ENCODE assay signal across 29 cellular contexts in genomic region chr11:72348250-72348649, GRCh38.
DNase-seq lines count a peak whose midpoint lies in the region; ATAC-seq and TF ChIP-seq lines count a peak whose summit lies in the region.
"Had no signal": no experiment of that assay in that cellular context is flagged by ENCODE, and none has a peak within 500 bp of the region (broad histone marks: within the 10 kb centered on the region; RNA-seq: fewer than 3 reads in every experiment).

No MANE protein-coding gene starts in this region.

- ATAC-seq in HCT116 (no peak), Panc1 (0 out of 2 replicates have a peak, but pooled peaks have one; percentile 66), foreskin keratinocyte (no peak), left colon (no peak)
- ATAC-seq: activated T-cell treated with anti-CD3 and anti-CD28 coated beads, Interleukin-2, amount 50 U/mL, for 72 hours; stimulated activated effector memory CD8-positive, alpha-beta T cell treated with anti-CD3 and anti-CD28 coated beads, Interleukin-12 subunit alpha, Interleukin-12 subunit beta, amount 100 ng/mL, for 72 hours had no signal

- no peak overlapping the region for H3K9ac ChIP-seq in HCT116 (ENCODE audit: low read length)
- H3K9ac ChIP-seq: BLaER1 had no signal

- no peak overlapping the region for H3K4me2 ChIP-seq in HCT116 (ENCODE audit: low read length)
- H3K4me2 ChIP-seq: BLaER1 had no signal

- CTCF ChIA-PET in HCT116 (lab: Charles Lee) (interaction anchor here (1.8 kb wide), 1 partner anchor 83 kb away, joined by 4 read pairs; no protein-coding TSS in a partner anchor), Panc1 (lab: Charles Lee) (interaction anchor here (0.5 kb wide), 1 partner anchor 295 kb away, joined by 3 read pairs; no protein-coding TSS in a partner anchor)

- TF ChIP-seq CTCF in CD14-positive monocyte (IDR thresholded peaks at IDR 0.05) (no peak), HCT116 (IDR thresholded peaks at IDR 0.05 in 2 of 3, conservative IDR thresholded peaks at IDR 0.05 in 1 of 3; ENCODE audit: borderline replicate concordance in 1 of 3, insufficient read depth in 1 of 3, low read depth in 2 of 3, low read length in 2 of 3) (0 out of 6 replicates have a peak, but pooled peaks of 2 of the 3 experiments have one; percentile 2 to 9), Panc1 (IDR thresholded peaks at IDR 0.05) (no peak), foreskin keratinocyte (conservative IDR thresholded peaks at IDR 0.05) (peak; percentile 15), tibial artery (IDR thresholded peaks at IDR 0.05) (no peak)

- RAD21 ChIA-PET in HCT116 (lab: Charles Lee; ENCODE audit: low non-redundant PET in 1 of 2, low total read pairs in 2 of 2, uncharacterized antibody in 2 of 2, unreplicated experiment in 2 of 2) = no interaction called here

- peak overlapping the region in 6 of 7 donors; percentile 13 to 73 (median 37) for H3K27ac Mint-ChIP-seq in CD14-positive monocyte
- H3K27ac Mint-ChIP-seq: activated naive CD4-positive, alpha-beta T cell treated with anti-CD3 and anti-CD28 coated beads for 36 hours; activated T-cell treated with anti-CD3 and anti-CD28 coated beads, Interleukin-2, amount 50 U/mL, for 72 hours; brain; memory B cell; stimulated activated effector memory CD8-positive, alpha-beta T cell treated with anti-CD3 and anti-CD28 coated beads, Interleukin-12 subunit alpha, Interleukin-12 subunit beta, amount 100 ng/mL, for 72 hours; T-helper 1 cell treated with Interleukin-12 subunit alpha and Interleukin-12 subunit beta and Interleukin-4 antibody, amounts not matched to agents 30 μg/mL and 1 μg/mL, for 36 hours had no signal

- no peaks in the 10 kb centered on the region for H3K27me3 Mint-ChIP-seq in CD14-positive monocyte (ENCODE audit: low read depth in 3 of 3)
- H3K27me3 Mint-ChIP-seq: brain, memory B cell had no signal

- TF ChIP-seq POLR2A in HCT116 (IDR thresholded peaks at IDR 0.05; ENCODE audit: borderline replicate concordance, extremely low read depth, insufficient read depth, insufficient read length) = no peak

- in situ Hi-C loops in Panc1 (cut with HindIII; ENCODE audit: low pct_unique_long_range_greater_than_20kb, low sequenced_read_pairs) = no loop called here

- H3K4me1 Mint-ChIP-seq in CD14-positive monocyte = peaks cover 44% of the 10 kb centered on the region
- H3K4me1 Mint-ChIP-seq: stimulated activated effector memory CD8-positive, alpha-beta T cell treated with anti-CD3 and anti-CD28 coated beads, Interleukin-12 subunit alpha, Interleukin-12 subunit beta, amount 100 ng/mL, for 72 hours had no signal

- H3K36me3 ChIP-seq in HCT116 (ENCODE audit: control insufficient read depth in 1 of 2, insufficient read depth in 2 of 2, low read length in 2 of 2) = 0 out of 4 replicates have a peak, but pooled peaks cover 0 to 3% of the 10 kb centered on the region in 2 experiments
- no peaks in the 10 kb centered on the region for H3K36me3 ChIP-seq in Panc1 (ENCODE audit: control insufficient read depth, insufficient read depth, low read length)
- no peaks in the 10 kb centered on the region for H3K36me3 ChIP-seq in tibial artery
- H3K36me3 ChIP-seq: SJSA1 had no signal

- no peak for TF ChIP-seq RAD21 in HCT116 (IDR thresholded peaks at IDR 0.05; ENCODE audit: low read depth)

- DNase-seq in CD14-positive monocyte (ENCODE audit: low spot score) (no peak), HCT116 (ENCODE audit: low read depth, low spot score) (no peak), Panc1 (ENCODE audit: low read depth, low spot score) (no peak), foreskin keratinocyte (no peak), NCI-H345 (lab: John Stamatoyannopoulos, UW) (no peak), ureter (ENCODE audit: low spot score) (no peak), tibial artery (no peak), left colon (no peak)
- DNase-seq: activated CD4-positive, alpha-beta T cell treated with anti-CD3 and anti-CD28 coated beads, Interleukin-2, amount 50 U/mL, for 48 hours; activated CD4-positive, CD25-positive, alpha-beta regulatory T cell treated with anti-CD3 and anti-CD28 coated beads, Interleukin-2, amount 50 U/mL, for 72 hours; activated naive CD4-positive, alpha-beta T cell treated with anti-CD3 and anti-CD28 coated beads for 36 hours; activated T-cell treated with anti-CD3 and anti-CD28 coated beads, Interleukin-2, amount 50 U/mL, for 72 hours; DMS79 treated with DMSO at 0.1 percent for 48 hours; GF-D8; hippocampal formation; IMR-90; left cardiac atrium; NCI-H1105; NCI-H187 treated with DMSO at 0.1 percent for 48 hours; NCI-H526 treated with DMSO at 0.1 percent for 48 hours; stimulated activated CD4-positive, alpha-beta T cell treated with anti-CD3 and anti-CD28 coated beads, Interleukin-15, amount 100 ng/mL, for 24 hours; trophoblast cell had no signal

- H3K9me3 ChIP-seq in HCT116 (ENCODE audit: control insufficient read depth in 1 of 2, insufficient read depth in 1 of 2, low read depth in 1 of 2, low read length in 2 of 2) (no peaks in the 10 kb centered on the region), Panc1 (ENCODE audit: control insufficient read depth, insufficient read depth, low read depth, low read length) (no peaks in the 10 kb centered on the region), tibial artery (no peaks in the 10 kb centered on the region)
- H3K9me3 ChIP-seq: BLaER1, SJSA1 had no signal

- POLR2A ChIA-PET in HCT116 (lab: Charles Lee) = no interaction called here
- POLR2A ChIA-PET in Panc1 (lab: Charles Lee) = no interaction called here

- no peaks in the 10 kb centered on the region for H3K4me1 ChIP-seq in HCT116 (ENCODE audit: control insufficient read depth in 1 of 2, insufficient read depth in 2 of 2, low read length in 2 of 2)
- H3K4me1 ChIP-seq in Panc1 (ENCODE audit: control insufficient read depth, insufficient read depth, low read length) = no peaks in the 10 kb centered on the region
- H3K4me1 ChIP-seq in foreskin keratinocyte = no peaks in the 10 kb centered on the region
- H3K4me1 ChIP-seq in tibial artery = peaks cover 0 to 20% (median 2%) of the 10 kb centered on the region in 4 donors
- H3K4me1 ChIP-seq: SJSA1 had no signal

- H3K9me3 Mint-ChIP-seq in CD14-positive monocyte = no peaks in the 10 kb centered on the region
- H3K9me3 Mint-ChIP-seq: activated naive CD4-positive, alpha-beta T cell treated with anti-CD3 and anti-CD28 coated beads for 36 hours; activated T-cell treated with anti-CD3 and anti-CD28 coated beads, Interleukin-2, amount 50 U/mL, for 72 hours; brain; memory B cell; nephron; stimulated activated effector memory CD8-positive, alpha-beta T cell treated with anti-CD3 and anti-CD28 coated beads, Interleukin-12 subunit alpha, Interleukin-12 subunit beta, amount 100 ng/mL, for 72 hours; T-helper 1 cell treated with Interleukin-12 subunit alpha and Interleukin-12 subunit beta and Interleukin-4 antibody, amounts not matched to agents 30 μg/mL and 1 μg/mL, for 36 hours had no signal

- BruUV-seq in HCT116 (replicated peaks; lab: Mats Ljungman, UMichigan) = no TSS peak
- BruUV-seq in Panc1 (replicated peaks; lab: Mats Ljungman, UMichigan) = no TSS peak

- H3K27ac ChIP-seq in HCT116 (ENCODE audit: low read depth, low read length) (no peak overlapping the region), Panc1 (ENCODE audit: low read length) (no peak overlapping the region), foreskin keratinocyte (no peak overlapping the region), tibial artery (no peak overlapping the region)
- H3K27ac ChIP-seq: BLaER1, SJSA1 had no signal

- intact Hi-C loops in CD14-positive monocyte (cut with micrococcal nuclease) = loop anchor here in 1 of 2 donors (10.0 kb wide), 1 partner anchor 67 kb away; no protein-coding TSS in a partner anchor
- intact Hi-C loops in HCT116 (cut with micrococcal nuclease) = no loop called here
- intact Hi-C loops in Panc1 (cut with micrococcal nuclease; ENCODE audit: unreplicated experiment) = no loop called here
- intact Hi-C loops in tibial artery (cut with DNase I; ENCODE audit: low total_unique reads) = no loop called here
- intact Hi-C loops in left colon (cut with DNase I, micrococcal nuclease) = no loop called here

- peaks cover 14 to 28% of the 10 kb centered on the region in 2 donors for H3K36me3 Mint-ChIP-seq in CD14-positive monocyte
- H3K36me3 Mint-ChIP-seq: stimulated activated effector memory CD8-positive, alpha-beta T cell treated with anti-CD3 and anti-CD28 coated beads, Interleukin-12 subunit alpha, Interleukin-12 subunit beta, amount 100 ng/mL, for 72 hours had no signal

- no peaks in the 10 kb centered on the region for H3K9me2 ChIP-seq in HCT116 (ENCODE audit: insufficient read depth)

- H3K4me3 ChIP-seq in HCT116 (replicated peaks in 1 of 2; ENCODE audit: low read depth in 1 of 2, low read length in 2 of 2) (no peak overlapping the region), Panc1 (ENCODE audit: low read depth in 2 of 2, low read length in 2 of 2) (no peak overlapping the region), tibial artery (no peak overlapping the region)
- H3K4me3 ChIP-seq: BLaER1, SJSA1 had no signal

- H4K20me1 ChIP-seq in HCT116 (ENCODE audit: insufficient read depth) = no peaks in the 10 kb centered on the region
- H4K20me1 ChIP-seq: BLaER1 had no signal

- no peak overlapping the region for H2AFZ ChIP-seq in HCT116 (ENCODE audit: low read depth, low read length, poor library complexity, severe bottlenecking)

- H3K27me3 ChIP-seq in HCT116 (ENCODE audit: insufficient read depth, low read length) = no peaks in the 10 kb centered on the region
- H3K27me3 ChIP-seq in Panc1 (ENCODE audit: control insufficient read depth, insufficient read depth, low read length) = no peaks in the 10 kb centered on the region
- no peaks in the 10 kb centered on the region for H3K27me3 ChIP-seq in foreskin keratinocyte
- no peaks in the 10 kb centered on the region for H3K27me3 ChIP-seq in tibial artery
- H3K27me3 ChIP-seq: BLaER1, SJSA1 had no signal

- no peak overlapping the region for H3K4me3 Mint-ChIP-seq in CD14-positive monocyte
- H3K4me3 Mint-ChIP-seq: activated naive CD4-positive, alpha-beta T cell treated with anti-CD3 and anti-CD28 coated beads for 36 hours; activated T-cell treated with anti-CD3 and anti-CD28 coated beads, Interleukin-2, amount 50 U/mL, for 72 hours; brain; memory B cell; nephron; stimulated activated effector memory CD8-positive, alpha-beta T cell treated with anti-CD3 and anti-CD28 coated beads, Interleukin-12 subunit alpha, Interleukin-12 subunit beta, amount 100 ng/mL, for 72 hours; T-helper 1 cell treated with Interleukin-12 subunit alpha and Interleukin-12 subunit beta and Interleukin-4 antibody, amounts not matched to agents 30 μg/mL and 1 μg/mL, for 36 hours had no signal

- H3K79me2 ChIP-seq in HCT116 (ENCODE audit: insufficient read depth, low read length) = no peaks in the 10 kb centered on the region

TF ChIP-seq in HCT116, 20 proteins besides CTCF, POLR2A, EP300 and RAD21:
- no peak for TF ChIP-seq JUND (IDR thresholded peaks at IDR 0.05)
- TF ChIP-seq TCF7L2 (IDR thresholded peaks at IDR 0.05; ENCODE audit: borderline replicate concordance, extremely low read depth, insufficient read depth, insufficient read length) = no peak
- no peak for TF ChIP-seq CBX3 (IDR thresholded peaks at IDR 0.05; ENCODE audit: low read depth)
- no peak for TF ChIP-seq ZFX (IDR thresholded peaks at IDR 0.05)
- TF ChIP-seq MAX (IDR thresholded peaks at IDR 0.05) = no peak

Comparison
In these comparisons a context has a peak if more than half of its experiments do, and no peak if none do; other contexts are left out.
1. CTCF ChIP-seq: peak in HCT116 (2 of 3) and foreskin keratinocyte (single experiment); none in CD14-positive monocyte (single experiment), Panc1 (single experiment) and tibial artery (0 of 2).